In genomic region chr16:1309888-1310831, GRCh38 we compare ENCODE assay signal across 8 cellular contexts. TPM values are rescaled to one million over a fixed set of nuclear protein-coding genes. Genes with fewer than 3 reads are reported as not detected.
DNase-seq lines count a peak whose midpoint lies in the region; ATAC-seq, FAIRE-seq and TF ChIP-seq lines count a peak whose summit lies in the region.

No MANE protein-coding gene starts in this region.

- no peak for DNase-seq in GM12891 (ENCODE audit: insufficient read length, low spot score)
- DNase-seq in SK-N-MC (ENCODE audit: low read depth, low spot score), result no peak
- peak; percentile 66 for DNase-seq in activated naive CD8-positive, alpha-beta T cell treated with anti-CD3 and anti-CD28 coated beads, Interleukin-2, amount 50 U/mL, for 24 hours
- no peak for DNase-seq in iPS DF 6.9 (ENCODE audit: low read depth, low spot score)
- DNase-seq in small intestine, result peak; percentile 56
- no peak for DNase-seq in HTR-8/SVneo (ENCODE audit: insufficient read length, low spot score)
- no peak for DNase-seq in HuH-7.5 (ENCODE audit: low spot score)

- H3K36me3 ChIP-seq in SK-N-MC (ENCODE audit: insufficient read depth, low read length) (peaks cover 35% of the 10 kb centered on the region), iPS DF 6.9 (ENCODE audit: control insufficient read depth, insufficient read depth, low read length) (peaks cover 22% of the 10 kb centered on the region), small intestine (ENCODE audit: control insufficient read depth in 2 of 2, insufficient read depth in 2 of 2, low read length in 2 of 2) (peaks cover 5 to 8% of the 10 kb centered on the region in 2 donors)

- ATAC-seq in HG02938 (IDR thresholded peaks at IDR 0.05; ENCODE audit: unreplicated experiment), result peak; percentile 15
- no peak for ATAC-seq in activated naive CD8-positive, alpha-beta T cell treated with anti-CD3 and anti-CD28 coated beads, Interleukin-2, amount 50 U/mL, for 24 hours

- H3K4me3 ChIP-seq in SK-N-MC, result peak overlapping the region; percentile 100
- H3K4me3 ChIP-seq in iPS DF 6.9 (ENCODE audit: low read length), result peak overlapping the region; percentile 94
- H3K4me3 ChIP-seq in small intestine (ENCODE audit: low read depth in 1 of 2, low read length in 2 of 2), result peak overlapping the region; percentile 78 to 95

- no peaks in the 10 kb centered on the region for H3K9me3 Mint-ChIP-seq in activated naive CD8-positive, alpha-beta T cell treated with anti-CD3 and anti-CD28 coated beads, Interleukin-2, amount 50 U/mL, for 24 hours

- H3K36me3 Mint-ChIP-seq in activated naive CD8-positive, alpha-beta T cell treated with anti-CD3 and anti-CD28 coated beads, Interleukin-2, amount 50 U/mL, for 24 hours (ENCODE audit: low read depth), result peaks cover 19% of the 10 kb centered on the region

- H3K27ac ChIP-seq in SK-N-MC (peak overlapping the region; percentile 82), iPS DF 6.9 (ENCODE audit: low read length) (no peak overlapping the region), small intestine (ENCODE audit: low read depth in 1 of 2, low read length in 1 of 2) (peak overlapping the region in 1 of 2 donors; percentile 59)

- no peaks in the 10 kb centered on the region for H3K27me3 ChIP-seq in iPS DF 6.9 (ENCODE audit: control insufficient read depth, insufficient read depth, low read length)
- H3K27me3 ChIP-seq in small intestine (ENCODE audit: control insufficient read depth in 2 of 2, insufficient read depth in 2 of 2, low read length in 2 of 2), result no peaks in the 10 kb centered on the region

- H3K9me3 ChIP-seq in SK-N-MC (ENCODE audit: low read depth, low read length) (no peaks in the 10 kb centered on the region), iPS DF 6.9 (ENCODE audit: control insufficient read depth, insufficient read depth, low read length) (no peaks in the 10 kb centered on the region), small intestine (ENCODE audit: control insufficient read depth, low read depth) (no peaks in the 10 kb centered on the region)

- no peaks in the 10 kb centered on the region for H3K27me3 Mint-ChIP-seq in activated naive CD8-positive, alpha-beta T cell treated with anti-CD3 and anti-CD28 coated beads, Interleukin-2, amount 50 U/mL, for 24 hours

- H3K4me1 Mint-ChIP-seq in activated naive CD8-positive, alpha-beta T cell treated with anti-CD3 and anti-CD28 coated beads, Interleukin-2, amount 50 U/mL, for 24 hours, result peaks cover 55% of the 10 kb centered on the region

- FAIRE-seq in GM12891 (lab: Jason Lieb, UNC) (no peak), small intestine (lab: Jason Lieb, UNC) (no peak), HTR-8/SVneo (lab: Jason Lieb, UNC) (no peak)

- H3K27ac Mint-ChIP-seq in activated naive CD8-positive, alpha-beta T cell treated with anti-CD3 and anti-CD28 coated beads, Interleukin-2, amount 50 U/mL, for 24 hours, result peak overlapping the region; percentile 98

- peak overlapping the region; percentile 99 for H3K4me3 Mint-ChIP-seq in activated naive CD8-positive, alpha-beta T cell treated with anti-CD3 and anti-CD28 coated beads, Interleukin-2, amount 50 U/mL, for 24 hours

- H3K4me1 ChIP-seq in iPS DF 6.9 (ENCODE audit: control insufficient read depth, insufficient read depth, low read length) (peaks cover 4% of the 10 kb centered on the region; the same call in 1 of the 2 replicates), small intestine (ENCODE audit: control insufficient read depth in 2 of 2, insufficient read depth in 1 of 2, low read depth in 1 of 2, low read length in 1 of 2) (peaks cover 6% of the 10 kb centered on the region in 2 donors)

- H3K9ac ChIP-seq in SK-N-MC (ENCODE audit: insufficient read length), result peak overlapping the region; percentile 99

- no CpG with 5 or more reads among the region's 77 CpGs for WGBS in iPS DF 6.9 (ENCODE audit: insufficient coverage, insufficient read length)
- WGBS in small intestine, 3 donors, result 0% methylated on average over 38 to 77 of the region's 77 CpGs

- no peak for TF ChIP-seq POLR2A in GM12891 (IDR thresholded peaks at IDR 0.05; ENCODE audit: low read depth, low read length)

TF ChIP-seq in GM12891, 5 proteins besides CTCF, POLR2A, EP300 and RAD21:
- no peak for TF ChIP-seq TAF1 (IDR thresholded peaks at IDR 0.05; ENCODE audit: low read depth, low read length)
- TF ChIP-seq POU2F2 (IDR thresholded peaks at IDR 0.05; ENCODE audit: low read depth, low read length), result no peak
- TF ChIP-seq POLR2AphosphoS5 (IDR thresholded peaks at IDR 0.05; ENCODE audit: low read depth, low read length), result 0 out of 2 replicates have a peak, but pooled peaks have one; percentile 10

RNA-seq across cellular contexts. Expression of gene UBE2I, which starts 0.7 kb away (rescaled TPM):
- 113 TPM for polyA plus RNA-seq in GM12891 (2012; ENCODE audit: low read depth, missing spikeins)
- 10 to 100 TPM; 38.7 to 85.5 (median 44.0) TPM for polyA plus RNA-seq in small intestine

RNA-seq across cellular contexts. Expression of gene BAIAP3, which starts 23.3 kb away (rescaled TPM):
- polyA plus RNA-seq in GM12891 (2012; ENCODE audit: low read depth, missing spikeins), result 0.21 TPM
- 10 to 100 TPM in 1 of 3 donors, 1 to 10 TPM in 2; 4.5 to 10.5 (median 6.5) TPM for polyA plus RNA-seq in small intestine

RNA-seq across cellular contexts. Expression of gene TSR3, which starts 41.5 kb away (rescaled TPM):
- 42.4 TPM for polyA plus RNA-seq in GM12891 (2012; ENCODE audit: low read depth, missing spikeins)
- polyA plus RNA-seq in small intestine, result 10 to 100 TPM; 55.4 to 67.8 (median 59.2) TPM

RNA-seq across cellular contexts. Expression of gene GNPTG, which starts 41.6 kb away (rescaled TPM):
- polyA plus RNA-seq in GM12891 (2012; ENCODE audit: low read depth, missing spikeins), result 18.7 TPM
- polyA plus RNA-seq in small intestine, result 10 to 100 TPM; 34.3 to 51.5 (median 36.2) TPM

RNA-seq across cellular contexts. Expression of gene TPSD1, which starts 54.3 kb away (rescaled TPM):
- not detected for polyA plus RNA-seq in GM12891 (2012; ENCODE audit: low read depth, missing spikeins)
- 1 to 10 TPM in 1 of 3 donors, under 1 TPM in 1, not detected in 1; 0.81 to 1.3 TPM for polyA plus RNA-seq in small intestine

Comparison
In these comparisons a context has a peak if more than half of its experiments do, and no peak if none do; other contexts are left out.
1. DNase-seq: peak in activated naive CD8-positive, alpha-beta T cell treated with anti-CD3 and anti-CD28 coated beads, Interleukin-2, amount 50 U/mL, for 24 hours (single experiment) and small intestine (single experiment); none in GM12891 (single experiment), SK-N-MC (single experiment), iPS DF 6.9 (single experiment), HTR-8/SVneo (single experiment) and HuH-7.5 (single experiment).
2. Peak in every context shown above with its lines, with median percentiles within 50 percentile points of each other: H3K4me3 ChIP-seq.